1 cellular context compared by ENCODE assay signal in the genomic region with DNA sequence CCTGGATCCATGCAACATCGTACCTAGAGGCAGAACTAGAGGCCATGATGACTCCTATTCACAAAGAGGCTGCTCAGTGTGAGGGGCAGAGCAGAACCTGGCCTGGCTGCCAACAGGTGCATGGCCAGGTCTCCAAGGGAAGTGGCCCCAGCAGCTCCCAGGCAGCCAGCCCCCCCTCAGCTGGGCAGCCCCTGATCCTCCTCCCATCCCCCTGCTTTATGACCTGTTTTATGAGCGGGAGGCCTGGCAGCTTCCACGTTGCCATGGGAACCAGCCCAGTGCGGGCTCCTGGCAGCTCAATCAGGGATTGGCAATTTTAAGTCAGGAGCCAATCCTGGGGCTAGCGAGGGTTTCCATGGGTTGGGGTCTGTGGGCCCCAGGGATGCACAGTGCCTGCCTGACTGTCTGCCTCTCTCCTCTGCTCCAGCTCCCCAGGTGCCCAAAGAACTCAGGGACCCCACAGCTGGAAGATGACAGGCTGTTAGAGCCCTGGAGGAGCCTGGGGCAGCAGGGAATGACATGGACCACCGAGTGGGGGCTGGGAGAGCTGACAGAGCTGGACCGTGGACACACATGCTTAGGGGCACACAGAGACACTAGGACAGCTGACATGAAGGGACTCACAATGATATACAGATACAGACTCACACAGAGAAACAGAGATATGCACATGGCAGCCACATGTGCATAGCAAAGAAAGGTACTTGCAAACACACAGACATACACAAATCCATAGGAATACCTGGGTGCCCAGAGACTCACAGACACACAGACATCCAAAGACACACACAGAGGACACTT.
TF ChIP-seq lines count a peak whose summit lies in the region.

No MANE protein-coding gene starts in this region.

TF ChIP-seq in HepG2, 621 proteins besides CTCF, POLR2A, EP300 and RAD21:
- no peak for TF ChIP-seq RFXANK (CRISPR knock-in tag; IDR thresholded peaks at IDR 0.05)
- TF ChIP-seq, protein P1, sequence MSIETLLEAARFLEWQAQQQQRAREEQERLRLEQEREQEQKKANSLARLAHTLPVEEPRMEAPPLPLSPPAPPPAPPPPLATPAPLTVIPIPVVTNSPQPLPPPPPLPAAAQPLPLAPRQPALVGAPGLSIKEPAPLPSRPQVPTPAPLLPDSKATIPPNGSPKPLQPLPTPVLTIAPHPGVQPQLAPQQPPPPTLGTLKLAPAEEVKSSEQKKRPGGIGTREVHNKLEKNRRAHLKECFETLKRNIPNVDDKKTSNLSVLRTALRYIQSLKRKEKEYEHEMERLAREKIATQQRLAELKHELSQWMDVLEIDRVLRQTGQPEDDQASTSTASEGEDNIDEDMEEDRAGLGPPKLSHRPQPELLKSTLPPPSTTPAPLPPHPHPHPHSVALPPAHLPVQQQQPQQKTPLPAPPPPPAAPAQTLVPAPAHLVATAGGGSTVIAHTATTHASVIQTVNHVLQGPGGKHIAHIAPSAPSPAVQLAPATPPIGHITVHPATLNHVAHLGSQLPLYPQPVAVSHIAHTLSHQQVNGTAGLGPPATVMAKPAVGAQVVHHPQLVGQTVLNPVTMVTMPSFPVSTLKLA (IDR thresholded peaks at IDR 0.05) = peak; percentile 89
- peak; percentile 28; the same call in 1 of the 2 replicates for TF ChIP-seq RFX1 (IDR thresholded peaks at IDR 0.05)
